In genomic region chr3:172882563-172882962, GRCh38 we compare ENCODE assay signal across 30 cellular contexts.
"Had no signal": no experiment of that assay in that cellular context is flagged by ENCODE, and none has a peak within 500 bp of the region (broad histone marks: within the 10 kb centered on the region; RNA-seq: fewer than 3 reads in every experiment).

No MANE protein-coding gene starts in this region.

- H3K27me3 ChIP-seq: dorsolateral prefrontal cortex, gastrocnemius medialis, hepatocyte, neutrophil, pancreas, right lobe of liver, stomach, thyroid gland, vagina had no signal

- H3K27me3 Mint-ChIP-seq: memory B cell, naive B cell had no signal

- H3K4me3 Mint-ChIP-seq: memory B cell; naive B cell; natural killer cell treated with Interleukin-12 subunit alpha and Interleukin-12 subunit beta and Interleukin-15 and Interleukin-18, amount 100 ng/mL, for 72 hours; neural crest cell; stimulated activated effector memory CD8-positive, alpha-beta T cell treated with anti-CD3 and anti-CD28 coated beads, Interleukin-12 subunit alpha, Interleukin-12 subunit beta, amount 100 ng/mL, for 72 hours had no signal

- H3K79me2 ChIP-seq: hepatocyte had no signal

- H3K4me1 Mint-ChIP-seq: memory B cell; naive B cell; stimulated activated effector memory CD8-positive, alpha-beta T cell treated with anti-CD3 and anti-CD28 coated beads, Interleukin-12 subunit alpha, Interleukin-12 subunit beta, amount 100 ng/mL, for 72 hours had no signal

- H3K4me2 ChIP-seq: hepatocyte had no signal

- H3K4me1 ChIP-seq: gastrocnemius medialis, pancreas, right lobe of liver, stomach, thyroid gland, vagina had no signal

- H3K27ac ChIP-seq: dorsolateral prefrontal cortex, epithelial cell of prostate, gastrocnemius medialis, hepatocyte, neutrophil, pancreas, right lobe of liver, stomach, thyroid gland, vagina had no signal

- H3K4me3 ChIP-seq: dorsolateral prefrontal cortex, gastrocnemius medialis, hepatocyte, lung, mucosa of descending colon, pancreas, right lobe of liver, stomach, thyroid gland, vagina had no signal

- ATAC-seq: esophagus mucosa; gastrocnemius medialis; left colon; mucosa of descending colon; natural killer cell treated with Interleukin-12 subunit alpha and Interleukin-12 subunit beta and Interleukin-15 and Interleukin-18, amount 100 ng/mL, for 72 hours; pancreas; right lobe of liver; stimulated activated effector memory CD8-positive, alpha-beta T cell treated with anti-CD3 and anti-CD28 coated beads, Interleukin-12 subunit alpha, Interleukin-12 subunit beta, amount 100 ng/mL, for 72 hours had no signal

- FAIRE-seq: colon, pancreas, small intestine had no signal

- H2AFZ ChIP-seq: hepatocyte had no signal

- H3K36me3 ChIP-seq: gastrocnemius medialis, neutrophil, pancreas, right lobe of liver, stomach, thyroid gland, vagina had no signal

- DNase-seq: dorsolateral prefrontal cortex; effector CD4-positive, alpha-beta T cell; foreskin fibroblast; gastrocnemius medialis; head of caudate nucleus; left colon; mucosa of descending colon; naive B cell; pancreas; retina; right lobe of liver; small intestine; stimulated activated CD4-positive, alpha-beta T cell treated with anti-CD3 and anti-CD28 coated beads, Interleukin-12 subunit alpha, Interleukin-12 subunit beta, amount 100 ng/mL, for 4 hours; stimulated activated CD4-positive, alpha-beta T cell treated with anti-CD3 and anti-CD28 coated beads, Interleukin-1b, Interleukin-23, amount 100 ng/mL, for 48 hours; stimulated activated CD4-positive, alpha-beta T cell treated with anti-CD3 and anti-CD28 coated beads, Interleukin-4, amount 100 ng/mL, for 1 hour; stimulated activated naive CD4-positive, alpha-beta T cell treated with Interleukin-2 at 50 U/mL for 16 hours; stomach; thyroid gland; trophoblast cell had no signal

- H3K36me3 Mint-ChIP-seq: natural killer cell treated with Interleukin-12 subunit alpha and Interleukin-12 subunit beta and Interleukin-15 and Interleukin-18, amount 100 ng/mL, for 72 hours; stimulated activated effector memory CD8-positive, alpha-beta T cell treated with anti-CD3 and anti-CD28 coated beads, Interleukin-12 subunit alpha, Interleukin-12 subunit beta, amount 100 ng/mL, for 72 hours had no signal

- H3K27ac Mint-ChIP-seq: memory B cell; natural killer cell treated with Interleukin-12 subunit alpha and Interleukin-12 subunit beta and Interleukin-15 and Interleukin-18, amount 100 ng/mL, for 72 hours; stimulated activated effector memory CD8-positive, alpha-beta T cell treated with anti-CD3 and anti-CD28 coated beads, Interleukin-12 subunit alpha, Interleukin-12 subunit beta, amount 100 ng/mL, for 72 hours had no signal

- H3K9me3 ChIP-seq: gastrocnemius medialis, mucosa of descending colon, neutrophil, pancreas, right lobe of liver, thyroid gland, vagina had no signal
